ENCODE assay signal across 8 cellular contexts in genomic region chr12:11581179-11581755, GRCh38.
A peak's percentile ranks its signal among the peaks of the same experiment; 100 is the strongest.
DNase-seq lines count a peak whose midpoint lies in the region; ATAC-seq and TF ChIP-seq lines count a peak whose summit lies in the region.

No MANE protein-coding gene starts in this region.

- peaks cover 34% of the 10 kb centered on the region for H3K4me1 ChIP-seq in RWPE2 (ENCODE audit: insufficient read depth, poor library complexity, severe bottlenecking)
- H3K4me1 ChIP-seq in psoas muscle: no peaks in the 10 kb centered on the region

- intact Hi-C loops in psoas muscle (cut with DNase I): loop anchor here (1.0 to 10.0 kb wide), 7 partner anchors 134 to 754 kb away; no protein-coding TSS in a partner anchor

- TF ChIP-seq CTCF in RWPE2 (IDR thresholded peaks at IDR 0.05; ENCODE audit: poor library complexity, severe bottlenecking) (peak; percentile 58), psoas muscle (IDR thresholded peaks at IDR 0.05) (peak; percentile 77)

- no peak for ATAC-seq in RWPE2 (ENCODE audit: low read depth)
- peak in 3 of 4 donors; percentile 41 to 63 (median 56) for ATAC-seq in psoas muscle
- ATAC-seq in GM18867 (IDR thresholded peaks at IDR 0.05; ENCODE audit: unreplicated experiment): no peak
- no peak for ATAC-seq in HG03025 (IDR thresholded peaks at IDR 0.05; ENCODE audit: low FRiP score, unreplicated experiment)

- H3K27me3 ChIP-seq in MG63 (no peaks in the 10 kb centered on the region), RWPE2 (ENCODE audit: insufficient read depth, poor library complexity, severe bottlenecking) (no peaks in the 10 kb centered on the region), psoas muscle (ENCODE audit: insufficient read depth in 3 of 3, low read length in 2 of 3) (no peaks in the 10 kb centered on the region)

- DNase-seq in DMS79 (lab: John Stamatoyannopoulos, UW): peak; percentile 55
- peak; percentile 28 for DNase-seq in MG63
- DNase-seq in RWPE2 (ENCODE audit: low spot score): no peak
- DNase-seq in activated effector memory CD4-positive, alpha-beta T cell treated with Interleukin-2 at 50 U/mL for 16 hours: peak; percentile 16
- DNase-seq in germinal center (ENCODE audit: low spot score): peak; percentile 40
- peak in 1 of 2 donors; percentile 18 for DNase-seq in psoas muscle

- peak overlapping the region; percentile 55 for H3K27ac ChIP-seq in RWPE2 (ENCODE audit: poor library complexity, severe bottlenecking)
- no peak overlapping the region for H3K27ac ChIP-seq in psoas muscle

- H3K9me3 ChIP-seq in MG63 (no peaks in the 10 kb centered on the region; the same call in 1 of the 2 replicates), RWPE2 (ENCODE audit: severe bottlenecking) (no peaks in the 10 kb centered on the region), psoas muscle (no peaks in the 10 kb centered on the region)

- H3K36me3 ChIP-seq in MG63: no peaks in the 10 kb centered on the region
- no peaks in the 10 kb centered on the region for H3K36me3 ChIP-seq in RWPE2 (ENCODE audit: low read depth)
- no peaks in the 10 kb centered on the region for H3K36me3 ChIP-seq in psoas muscle (ENCODE audit: insufficient read depth in 1 of 2, low read depth in 1 of 2)

- H3K4me3 ChIP-seq in MG63 (no peak overlapping the region), RWPE2 (ENCODE audit: severe bottlenecking) (no peak overlapping the region), psoas muscle (no peak overlapping the region)

- 4 to 10% (median 7%) methylated on average over 2 of the region's 2 CpGs for WGBS in psoas muscle, 3 donors

Comparison
In these comparisons a context has a peak if more than half of its experiments do, and no peak if none do; other contexts are left out.
1. ATAC-seq: peak in psoas muscle (3 of 4); none in RWPE2 (single experiment), GM18867 (single experiment) and HG03025 (single experiment).